ENCODE assay signal across 1 cellular context in genomic region chr16:70428178-70428998, GRCh38.
TF ChIP-seq lines count a peak whose summit lies in the region.

No MANE protein-coding gene starts in this region.

TF ChIP-seq in HEK293, 187 proteins besides CTCF, POLR2A, EP300 and RAD21 (continued from another document and continues in another):
- no peak for TF ChIP-seq ZNF280D (tag by site-specific recombination; IDR thresholded peaks at IDR 0.05)
- TF ChIP-seq ZNF776 (tag by site-specific recombination; IDR thresholded peaks at IDR 0.05; ENCODE audit: borderline replicate concordance): no peak
- TF ChIP-seq ZSCAN4 (tag by site-specific recombination; IDR thresholded peaks at IDR 0.05): no peak
- no peak for TF ChIP-seq ZNF248 (tag by site-specific recombination; IDR thresholded peaks at IDR 0.05)
- TF ChIP-seq ZNF580 (tag by site-specific recombination; IDR thresholded peaks at IDR 0.05): no peak
- TF ChIP-seq ZNF341 (tag by site-specific recombination; IDR thresholded peaks at IDR 0.05; ENCODE audit: low read depth): peak; percentile 31
- TF ChIP-seq ZNF311 (tag by site-specific recombination; IDR thresholded peaks at IDR 0.05; ENCODE audit: borderline replicate concordance): no peak
- no peak for TF ChIP-seq ZNF501 (tag by site-specific recombination; IDR thresholded peaks at IDR 0.05)
- TF ChIP-seq ZNF660 (tag by site-specific recombination; IDR thresholded peaks at IDR 0.05): peak; percentile 27; the same call in 1 of the 2 replicates
- TF ChIP-seq ZNF747 (tag by site-specific recombination; IDR thresholded peaks at IDR 0.05): no peak
- 0 out of 2 replicates have a peak, but pooled peaks have one; percentile 50 for TF ChIP-seq ZNF768 (tag by site-specific recombination; IDR thresholded peaks at IDR 0.05)
- no peak for TF ChIP-seq ZNF792 (tag by site-specific recombination; IDR thresholded peaks at IDR 0.05)
- no peak for TF ChIP-seq ZNF658 (tag by site-specific recombination; IDR thresholded peaks at IDR 0.05)
- TF ChIP-seq ZNF514 (tag by site-specific recombination; IDR thresholded peaks at IDR 0.05): no peak
- no peak for TF ChIP-seq MEIS1 (CRISPR knock-in tag; IDR thresholded peaks at IDR 0.05; ENCODE audit: borderline replicate concordance)
- TF ChIP-seq ZNF585B (tag by site-specific recombination; IDR thresholded peaks at IDR 0.05): no peak
- TF ChIP-seq ZXDB (tag by site-specific recombination; IDR thresholded peaks at IDR 0.05): peak; percentile 68; the same call in 1 of the 2 replicates
- TF ChIP-seq ZNF596 (tag by site-specific recombination; IDR thresholded peaks at IDR 0.05): no peak
- TF ChIP-seq ZNF18 (tag by site-specific recombination; IDR thresholded peaks at IDR 0.05): no peak
- no peak for TF ChIP-seq HOXD13 (CRISPR knock-in tag; IDR thresholded peaks at IDR 0.05; ENCODE audit: borderline replicate concordance)
- TF ChIP-seq ZNF398 (tag by site-specific recombination; IDR thresholded peaks at IDR 0.05): peak; percentile 82
- TF ChIP-seq ZNF670 (tag by site-specific recombination; IDR thresholded peaks at IDR 0.05; ENCODE audit: low read depth): no peak
- TF ChIP-seq ZBTB6 (tag by site-specific recombination; IDR thresholded peaks at IDR 0.05): no peak
- TF ChIP-seq ZNF488 (tag by site-specific recombination; IDR thresholded peaks at IDR 0.05): no peak
- TF ChIP-seq REPIN1 (tag by site-specific recombination; IDR thresholded peaks at IDR 0.05; ENCODE audit: low read depth): no peak
- TF ChIP-seq TCF7L2 (IDR thresholded peaks at IDR 0.05; ENCODE audit: borderline replicate concordance, low read depth, low read length): no peak
- no peak for TF ChIP-seq ZNF645 (tag by site-specific recombination; IDR thresholded peaks at IDR 0.05)
- TF ChIP-seq GLIS2 (tag by site-specific recombination; IDR thresholded peaks at IDR 0.05): 0 out of 2 replicates have a peak, but pooled peaks have one; percentile 17
- no peak for TF ChIP-seq SCRT1 (tag by site-specific recombination; IDR thresholded peaks at IDR 0.05; ENCODE audit: borderline replicate concordance)
- TF ChIP-seq ZBTB49 (tag by site-specific recombination; IDR thresholded peaks at IDR 0.05; ENCODE audit: low read depth): no peak
- TF ChIP-seq TSHZ1 (tag by site-specific recombination; IDR thresholded peaks at IDR 0.05; ENCODE audit: borderline replicate concordance): no peak; the same call in 1 of the 2 replicates
- TF ChIP-seq ZNF138 (tag by site-specific recombination; IDR thresholded peaks at IDR 0.05; ENCODE audit: borderline replicate concordance): no peak
- TF ChIP-seq ZSCAN30 (tag by site-specific recombination; IDR thresholded peaks at IDR 0.05): peak; percentile 42; the same call in 1 of the 2 replicates
- no peak for TF ChIP-seq ZNF704 (tag by site-specific recombination; IDR thresholded peaks at IDR 0.05)
- TF ChIP-seq ZNF175 (tag by site-specific recombination; IDR thresholded peaks at IDR 0.05): no peak
- TF ChIP-seq ZFP69B (tag by site-specific recombination; IDR thresholded peaks at IDR 0.05): peak; percentile 63; the same call in 1 of the 2 replicates
- 0 out of 2 replicates have a peak, but pooled peaks have one; percentile 13 for TF ChIP-seq GFI1B (tag by site-specific recombination; IDR thresholded peaks at IDR 0.05)
- TF ChIP-seq ZNF777 (tag by site-specific recombination; IDR thresholded peaks at IDR 0.05; ENCODE audit: borderline replicate concordance): no peak
- TF ChIP-seq ZNF76 (tag by site-specific recombination; IDR thresholded peaks at IDR 0.05; ENCODE audit: borderline replicate concordance, low read depth): no peak
- no peak for TF ChIP-seq ZNF677 (tag by site-specific recombination; IDR thresholded peaks at IDR 0.05)
- no peak for TF ChIP-seq ZNF624 (tag by site-specific recombination; IDR thresholded peaks at IDR 0.05)
- no peak for TF ChIP-seq BCL11A (tag by site-specific recombination; IDR thresholded peaks at IDR 0.05; ENCODE audit: low read depth)
- no peak for TF ChIP-seq ZNF561 (tag by site-specific recombination; IDR thresholded peaks at IDR 0.05; ENCODE audit: borderline replicate concordance)
- no peak for TF ChIP-seq ZNF155 (tag by site-specific recombination; IDR thresholded peaks at IDR 0.05)
- no peak for TF ChIP-seq KLF8 (tag by site-specific recombination; IDR thresholded peaks at IDR 0.05)
- TF ChIP-seq ZBTB17 (tag by site-specific recombination; IDR thresholded peaks at IDR 0.05): peak; percentile 88
